Comparison of ENCODE assay signal across 8 cellular contexts in genomic region chr14:99574099-99574880, GRCh38. TPM values are rescaled to one million over a fixed set of nuclear protein-coding genes. Genes with fewer than 3 reads are reported as not detected.
DNase-seq lines count a peak whose midpoint lies in the region; ATAC-seq, FAIRE-seq and TF ChIP-seq lines count a peak whose summit lies in the region.

No MANE protein-coding gene starts in this region.

- no peak overlapping the region for H3K4me3 Mint-ChIP-seq in CD8-positive, alpha-beta T cell

- H3K27ac Mint-ChIP-seq in CD8-positive, alpha-beta T cell = no peak overlapping the region

- H3K4me1 Mint-ChIP-seq in CD8-positive, alpha-beta T cell (ENCODE audit: low read depth) = peaks cover 13% of the 10 kb centered on the region

- TF ChIP-seq POLR2A in H54 (IDR thresholded peaks at IDR 0.05; ENCODE audit: low read depth, low read length) (no peak), heart left ventricle (IDR thresholded peaks at IDR 0.05) (no peak)

- DNase-seq in H54 (ENCODE audit: insufficient read length, low spot score) (peak; percentile 71), RWPE2 (ENCODE audit: low spot score) (no peak), heart left ventricle (peak in 4 of 5 donors; percentile 61 to 73 (median 71)), retina (peak; percentile 76), epidermal melanocyte (ENCODE audit: insufficient read length, low spot score) (no peak), D341Med (ENCODE audit: low spot score) (no peak)
- DNase-seq in CD8-positive, alpha-beta T cell = no peak

- no peaks in the 10 kb centered on the region for H3K27me3 Mint-ChIP-seq in CD8-positive, alpha-beta T cell (ENCODE audit: low read depth)

- H3K4me3 ChIP-seq in RWPE2 (ENCODE audit: severe bottlenecking) (no peak overlapping the region), heart left ventricle (no peak overlapping the region)
- no peak overlapping the region for H3K4me3 ChIP-seq in CD8-positive, alpha-beta T cell (ENCODE audit: low read depth, low read length)

- H3K27me3 ChIP-seq in RWPE2 (ENCODE audit: insufficient read depth, poor library complexity, severe bottlenecking) = no peaks in the 10 kb centered on the region
- no peaks in the 10 kb centered on the region for H3K27me3 ChIP-seq in heart left ventricle
- no peaks in the 10 kb centered on the region for H3K27me3 ChIP-seq in CD8-positive, alpha-beta T cell (ENCODE audit: insufficient read depth, low read length)

- H3K36me3 ChIP-seq in RWPE2 (ENCODE audit: low read depth) = no peaks in the 10 kb centered on the region
- H3K36me3 ChIP-seq in heart left ventricle = no peaks in the 10 kb centered on the region
- H3K36me3 ChIP-seq in CD8-positive, alpha-beta T cell (ENCODE audit: insufficient read depth, low read length) = no peaks in the 10 kb centered on the region

- CTCF ChIA-PET in CD8-positive, alpha-beta T cell (lab: Charles Lee) = interaction anchor here (0.6 kb wide), 1 partner anchor 197 kb away, joined by 3 read pairs; no protein-coding TSS in a partner anchor

- TF ChIP-seq CTCF in RWPE2 (IDR thresholded peaks at IDR 0.05; ENCODE audit: poor library complexity, severe bottlenecking) = no peak
- TF ChIP-seq CTCF in heart left ventricle (IDR thresholded peaks at IDR 0.05) = no peak
- TF ChIP-seq CTCF in CD8-positive, alpha-beta T cell (IDR thresholded peaks at IDR 0.05) = no peak

- POLR2A ChIA-PET in CD8-positive, alpha-beta T cell (lab: Charles Lee) = no interaction called here

- H3K9me3 ChIP-seq in RWPE2 (ENCODE audit: severe bottlenecking) (no peaks in the 10 kb centered on the region), heart left ventricle (no peaks in the 10 kb centered on the region)
- H3K9me3 ChIP-seq in CD8-positive, alpha-beta T cell (ENCODE audit: low read length) = no peaks in the 10 kb centered on the region

- H3K4me1 ChIP-seq in RWPE2 (ENCODE audit: insufficient read depth, poor library complexity, severe bottlenecking) = peaks cover 71% of the 10 kb centered on the region
- peaks cover 0 to 96% (median 77%) of the 10 kb centered on the region in 12 donors for H3K4me1 ChIP-seq in heart left ventricle
- no peaks in the 10 kb centered on the region for H3K4me1 ChIP-seq in CD8-positive, alpha-beta T cell (ENCODE audit: insufficient read depth, low read length)

- H3K36me3 Mint-ChIP-seq in CD8-positive, alpha-beta T cell = no peaks in the 10 kb centered on the region

- ATAC-seq in RWPE2 (ENCODE audit: low read depth) (peak; percentile 48), heart left ventricle (peak; percentile 10 to 57 (median 29)), HG03039 (IDR thresholded peaks at IDR 0.05; ENCODE audit: unreplicated experiment) (no peak)
- ATAC-seq in CD8-positive, alpha-beta T cell = no peak

- H3K9me3 Mint-ChIP-seq in CD8-positive, alpha-beta T cell = no peaks in the 10 kb centered on the region

- intact Hi-C loops in heart left ventricle (cut with DNase I) = loop anchor here in 1 of 10 donors (5.0 kb wide), 1 partner anchor 33 kb away; no protein-coding TSS in a partner anchor
- intact Hi-C loops in CD8-positive, alpha-beta T cell (cut with DNase I, micrococcal nuclease) = no loop called here

- peak; percentile 43 for FAIRE-seq in H54 (lab: Jason Lieb, UNC)

- 33 to 35% (median 34%) methylated on average over 11 of the region's 11 CpGs for WGBS in heart left ventricle, 4 donors

- H3K27ac ChIP-seq in RWPE2 (ENCODE audit: poor library complexity, severe bottlenecking) (peak overlapping the region; percentile 95), heart left ventricle (peak overlapping the region in 11 of 12 donors; percentile 64 to 91 (median 81))
- no peak overlapping the region for H3K27ac ChIP-seq in CD8-positive, alpha-beta T cell (ENCODE audit: low read depth, low read length)

RNA-seq across cellular contexts. Expression of gene CCDC85C, which starts 29.7 kb away (rescaled TPM):
- 10 to 100 TPM; 22.5 to 45.4 (median 29.2) TPM for total RNA-seq in heart left ventricle
- polyA plus RNA-seq in heart left ventricle = 10 to 100 TPM; 29.7 to 43.5 TPM
- 1 to 10 TPM; 6.9 to 7.1 TPM for total RNA-seq in CD8-positive, alpha-beta T cell

Comparison
In these comparisons a context has a peak if more than half of its experiments do, and no peak if none do; other contexts are left out.
1. DNase-seq: peak in H54 (single experiment), heart left ventricle (4 of 5) and retina (single experiment); none in RWPE2 (single experiment), CD8-positive, alpha-beta T cell (0 of 7), epidermal melanocyte (single experiment) and D341Med (single experiment).
2. ATAC-seq: peak in RWPE2 (single experiment) and heart left ventricle (4 of 4); none in CD8-positive, alpha-beta T cell (single experiment) and HG03039 (single experiment).